8 cellular contexts compared by ENCODE assay signal in the genomic region with DNA sequence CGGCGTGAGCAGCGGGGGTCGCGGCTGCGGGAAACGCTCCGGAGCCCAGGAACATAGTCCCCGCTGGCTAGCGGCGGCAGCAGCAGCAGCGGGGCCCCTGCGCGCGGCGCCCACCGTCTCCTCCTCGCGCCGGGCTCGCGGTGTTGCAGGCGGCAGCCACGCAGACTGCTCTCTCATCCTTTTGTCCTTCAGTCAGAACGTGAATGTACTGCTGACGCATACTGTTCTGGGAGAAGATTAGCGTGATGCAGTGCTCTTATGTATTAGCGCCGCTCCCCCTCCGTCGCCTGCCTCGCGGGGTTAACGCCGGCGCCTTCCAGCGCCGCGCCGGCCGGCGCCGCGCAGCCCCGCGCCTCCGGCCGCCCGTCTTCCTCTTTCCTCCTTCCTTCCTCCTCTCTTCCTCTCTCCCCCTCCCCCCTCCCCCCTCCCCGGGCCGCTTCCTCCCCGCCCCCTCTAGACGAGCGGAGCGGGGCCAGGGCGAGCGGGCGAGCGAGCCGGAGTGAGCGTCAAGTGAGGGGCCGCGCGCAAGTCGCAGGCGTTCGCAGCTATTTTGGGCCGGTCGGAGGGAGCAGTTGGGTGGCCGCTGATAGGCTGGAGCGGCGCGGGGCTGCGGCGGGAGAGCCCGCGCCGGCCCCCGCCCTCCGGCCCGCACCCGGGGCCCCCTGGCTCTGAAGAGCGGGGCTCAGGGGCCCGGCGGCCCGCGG. TPM values are rescaled to one million over a fixed set of nuclear protein-coding genes. Genes with fewer than 3 reads are reported as not detected.
DNase-seq lines count a peak whose midpoint lies in the region; ATAC-seq and TF ChIP-seq lines count a peak whose summit lies in the region.

No MANE protein-coding gene starts in this region.

- peak overlapping the region; percentile 76 for H3K9ac ChIP-seq in GM23248
- peak overlapping the region; percentile 63 for H3K9ac ChIP-seq in mesendoderm (ENCODE audit: low read length)

- H2AFZ ChIP-seq in GM23248 = no peak overlapping the region

- no peak overlapping the region for H2BK15ac ChIP-seq in mesendoderm (replicated peaks; ENCODE audit: low read depth)

- H3K9me2 ChIP-seq in GM23248 (ENCODE audit: insufficient read depth) = no peaks in the 10 kb centered on the region

- peak overlapping the region; percentile 57 for H3K4ac ChIP-seq in mesendoderm (ENCODE audit: low read depth, low read length)

- peaks cover 1% of the 10 kb centered on the region for H3K27me3 Mint-ChIP-seq in activated CD8-positive, alpha-beta T cell treated with anti-CD3 and anti-CD28 coated beads for 36 hours
- peaks cover 0 to 6% of the 10 kb centered on the region in 2 donors for H3K27me3 Mint-ChIP-seq in effector memory CD8-positive, alpha-beta T cell

- H3K18ac ChIP-seq in mesendoderm (ENCODE audit: low read length) = peak overlapping the region; percentile 71

- DNase-seq in G401 (ENCODE audit: low spot score) (peak; percentile 76), GM23248 (peak; percentile 97), NCI-H1694 (lab: John Stamatoyannopoulos, UW) (peak; percentile 47), mesendoderm (peak; percentile 86), posterior vena cava (ENCODE audit: low spot score) (no peak)
- DNase-seq in activated CD8-positive, alpha-beta T cell treated with anti-CD3 and anti-CD28 coated beads for 36 hours = peak; percentile 76
- peak; percentile 27 to 37 (median 37) for DNase-seq in effector memory CD8-positive, alpha-beta T cell
- DNase-seq in stimulated activated CD8-positive, alpha-beta memory T cell treated with anti-CD3 and anti-CD28 coated beads, Interleukin-15, amount 100 ng/mL, for 48 hours (ENCODE audit: low read depth in 2 of 2) = peak; percentile 44 to 52

- H3K36me3 Mint-ChIP-seq in activated CD8-positive, alpha-beta T cell treated with anti-CD3 and anti-CD28 coated beads for 36 hours (ENCODE audit: low read depth) = peaks cover 13% of the 10 kb centered on the region
- H3K36me3 Mint-ChIP-seq in effector memory CD8-positive, alpha-beta T cell (ENCODE audit: insufficient read depth) = peaks cover 14% of the 10 kb centered on the region

- H3K4me2 ChIP-seq in GM23248 (ENCODE audit: unreplicated experiment) = peak overlapping the region; percentile 77
- peak overlapping the region; percentile 49 for H3K4me2 ChIP-seq in mesendoderm (ENCODE audit: low read length)

- peak overlapping the region; percentile 72 for H3K56ac ChIP-seq in mesendoderm (ENCODE audit: low read length)

- no peak overlapping the region for H2AK5ac ChIP-seq in mesendoderm (ENCODE audit: low read length)

- H3K4me3 ChIP-seq in GM23248 (peak overlapping the region; percentile 76), mesendoderm (ENCODE audit: low read length) (peak overlapping the region; percentile 2)

- peaks cover 64% of the 10 kb centered on the region for H3K79me2 ChIP-seq in GM23248 (ENCODE audit: insufficient read depth)
- H3K79me2 ChIP-seq in mesendoderm (ENCODE audit: control insufficient read depth, insufficient read depth, low read length) = no peaks in the 10 kb centered on the region

- no peak overlapping the region for H4K8ac ChIP-seq in mesendoderm (ENCODE audit: low read depth, low read length)

- no peak overlapping the region for H4K5ac ChIP-seq in mesendoderm (ENCODE audit: low read length)

- H3K4me1 Mint-ChIP-seq in activated CD8-positive, alpha-beta T cell treated with anti-CD3 and anti-CD28 coated beads for 36 hours (ENCODE audit: low read depth) = peaks cover 9% of the 10 kb centered on the region
- peaks cover 7 to 32% of the 10 kb centered on the region in 2 donors for H3K4me1 Mint-ChIP-seq in effector memory CD8-positive, alpha-beta T cell (ENCODE audit: low read depth in 2 of 2)

- no peaks in the 10 kb centered on the region for H3K36me3 ChIP-seq in GM23248 (ENCODE audit: low read depth)
- H3K36me3 ChIP-seq in mesendoderm (ENCODE audit: control insufficient read depth, insufficient read depth, low read length) = no peaks in the 10 kb centered on the region

- H3K23ac ChIP-seq in mesendoderm (ENCODE audit: low read length) = peak overlapping the region; percentile 83

- TF ChIP-seq CTCF in activated CD8-positive, alpha-beta T cell treated with anti-CD3 and anti-CD28 coated beads for 36 hours (IDR thresholded peaks at IDR 0.05) = peak; percentile 27

- H2BK5ac ChIP-seq in mesendoderm (ENCODE audit: low read length) = no peak overlapping the region

- H3K4me1 ChIP-seq in GM23248 (ENCODE audit: insufficient read depth) (peaks cover 4% of the 10 kb centered on the region; the same call in 1 of the 2 replicates), mesendoderm (ENCODE audit: control insufficient read depth, low read depth, low read length) (peaks cover 1% of the 10 kb centered on the region)

- ATAC-seq in activated CD8-positive, alpha-beta T cell treated with anti-CD3 and anti-CD28 coated beads for 36 hours = peak; percentile 92
- peak; percentile 84 for ATAC-seq in effector memory CD8-positive, alpha-beta T cell (replicated peaks)

- 0 out of 2 replicates have a peak, but pooled peaks cover 6% of the 10 kb centered on the region for H3F3A ChIP-seq in GM23248 (ENCODE audit: insufficient read depth)

- no peaks in the 10 kb centered on the region for H3K9me3 Mint-ChIP-seq in activated CD8-positive, alpha-beta T cell treated with anti-CD3 and anti-CD28 coated beads for 36 hours
- H3K9me3 Mint-ChIP-seq in effector memory CD8-positive, alpha-beta T cell = no peaks in the 10 kb centered on the region

- H3K27ac ChIP-seq in GM23248 = peak overlapping the region; percentile 42
- H3K27ac ChIP-seq in mesendoderm (ENCODE audit: low read depth, low read length) = peak overlapping the region; percentile 71

- no peak overlapping the region for H2BK120ac ChIP-seq in mesendoderm (ENCODE audit: low read depth, low read length)

- H3K27me3 ChIP-seq in GM23248 (replicated peaks; ENCODE audit: insufficient read depth) (no peaks in the 10 kb centered on the region), mesendoderm (ENCODE audit: insufficient read depth, low read length, poor library complexity) (no peaks in the 10 kb centered on the region)

- H3K9me3 ChIP-seq in GM23248 (ENCODE audit: low read depth) = no peaks in the 10 kb centered on the region

- POLR2A ChIA-PET in activated CD8-positive, alpha-beta T cell treated with anti-CD3 and anti-CD28 coated beads for 36 hours (lab: Charles Lee) = no interaction called here

- in situ Hi-C loops in G401 (cut with HindIII; ENCODE audit: low sequenced_read_pairs) (no loop called here), GM23248 (cut with MboI) (no loop called here)

- 1 to 2% methylated on average over 31 to 55 of the region's 87 CpGs for WGBS in GM23248 (ENCODE audit: low coverage in 1 of 2, low lambda C conversion rate in 2 of 2, missing lambda C conversion rate in 2 of 2), 2 experiments
- no CpG with 5 or more reads among the region's 87 CpGs for WGBS in mesendoderm (ENCODE audit: extremely low coverage, insufficient coverage, low lambda C conversion rate)

- H3K79me1 ChIP-seq in mesendoderm (ENCODE audit: low read length) = peaks cover 11% of the 10 kb centered on the region

- H3K4me3 Mint-ChIP-seq in activated CD8-positive, alpha-beta T cell treated with anti-CD3 and anti-CD28 coated beads for 36 hours = peak overlapping the region; percentile 70
- H3K4me3 Mint-ChIP-seq in effector memory CD8-positive, alpha-beta T cell = peak overlapping the region; percentile 77 to 84

- intact Hi-C loops in activated CD8-positive, alpha-beta T cell treated with anti-CD3 and anti-CD28 coated beads for 36 hours (cut with micrococcal nuclease) = loop anchor here (10.0 kb wide), 1 partner anchor 173 kb away; no protein-coding TSS in a partner anchor
- intact Hi-C loops in posterior vena cava (cut with DNase I) = no loop called here

- no peak overlapping the region for H3K27ac Mint-ChIP-seq in activated CD8-positive, alpha-beta T cell treated with anti-CD3 and anti-CD28 coated beads for 36 hours
- H3K27ac Mint-ChIP-seq in effector memory CD8-positive, alpha-beta T cell = no peak overlapping the region

- H4K20me1 ChIP-seq in GM23248 (ENCODE audit: insufficient read depth) = no peaks in the 10 kb centered on the region

- CTCF ChIA-PET in activated CD8-positive, alpha-beta T cell treated with anti-CD3 and anti-CD28 coated beads for 36 hours (lab: Charles Lee) = interaction anchor here (1.3 kb wide), 1 partner anchor 178 kb away, joined by 3 read pairs; no protein-coding TSS in a partner anchor

RNA-seq across cellular contexts. Expression of a gene that starts 0.8 kb away (rescaled TPM):
- total RNA-seq in G401 (2014; rRNA removed; shearing (Covaris generic)) = 0.10 and 0.12 TPM in 2 replicates
- total RNA-seq in GM23248 (2014; rRNA removed; shearing (Covaris generic)) = 0.32 and 0.51 TPM in 2 replicates
- polyA plus RNA-seq in GM23248 (2016; fragmentation: Nextera tagmentation; extraction: Ambion mirVana) = 0.13 TPM in 1 of 2 replicates, not detected in the other
- total RNA-seq in activated CD8-positive, alpha-beta T cell treated with anti-CD3 and anti-CD28 coated beads for 36 hours = not detected
- polyA plus RNA-seq in mesendoderm (2013, experiment 1 of 2) = 9.9 TPM
- 9.6 TPM for polyA plus RNA-seq in mesendoderm (2013, experiment 2 of 2)
- total RNA-seq in posterior vena cava = 1 to 10 TPM; 3.4 to 7.3 TPM
